In the genomic region with DNA sequence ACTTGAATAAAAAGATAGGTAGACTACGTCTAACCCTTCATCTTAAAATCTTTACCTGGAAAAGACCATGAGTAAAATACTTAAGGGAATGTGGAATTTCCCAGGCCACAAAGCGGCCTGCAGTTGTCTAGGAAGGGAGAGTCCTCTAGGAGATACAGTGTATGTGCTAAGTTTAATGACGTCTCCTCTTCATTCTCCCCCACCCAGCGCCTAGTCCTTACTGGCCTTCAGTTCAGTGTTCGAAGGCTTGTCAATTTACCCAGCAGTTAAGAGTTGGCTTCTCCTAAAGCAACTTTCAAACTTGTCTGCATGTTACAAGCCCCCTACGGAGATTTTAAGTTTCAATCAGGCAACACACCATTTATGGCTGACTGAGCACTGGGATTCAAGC, we compare ENCODE assay signal across 8 cellular contexts. TPM values are rescaled to one million over a fixed set of nuclear protein-coding genes. Genes with fewer than 3 reads are reported as not detected.
DNase-seq lines count a peak whose midpoint lies in the region; ATAC-seq and TF ChIP-seq lines count a peak whose summit lies in the region.

No MANE protein-coding gene starts in this region.

- no peak for TF ChIP-seq CTCF in mammary epithelial cell (conservative IDR thresholded peaks at IDR 0.05 in 1 of 2, IDR thresholded peaks at IDR 0.05 in 1 of 2; ENCODE audit: extremely low read depth in 1 of 2, insufficient read depth in 1 of 2, low read depth in 1 of 2, low read length in 2 of 2)

- DNase-seq in ELR (ENCODE audit: low read depth) (peak; percentile 58), NCI-H82 treated with DMSO at 0.1 percent for 48 hours (lab: John Stamatoyannopoulos, UW; ENCODE audit: unreplicated experiment) (peak; percentile 53), mammary epithelial cell (peak; percentile 61), kidney glomerular epithelial cell (lab: John Stamatoyannopoulos, UW) (no peak), hippocampal formation (lab: John Stamatoyannopoulos, UW) (no peak), mesenteric fat pad (ENCODE audit: low spot score) (no peak)

- H3K4me3 ChIP-seq in mammary epithelial cell (replicated peaks in 1 of 3; ENCODE audit: insufficient read depth in 1 of 3, low read depth in 2 of 3, low read length in 3 of 3) (peak overlapping the region; percentile 51 to 62 (median 53)), muscle layer of colon (ENCODE audit: low read depth in 1 of 2, low read length in 2 of 2) (peak overlapping the region; percentile 75 to 86)

- no TSS peak for BruUV-seq in mammary epithelial cell (replicated peaks; lab: Mats Ljungman, UMichigan)

- peaks cover 34% of the 10 kb centered on the region for H3K79me2 ChIP-seq in mammary epithelial cell (ENCODE audit: insufficient read depth, low read length)

- H3K9ac ChIP-seq in mammary epithelial cell (ENCODE audit: insufficient read depth, low read length) (peak overlapping the region; percentile 72), muscle layer of colon (ENCODE audit: low read length) (peak overlapping the region; percentile 85)

- in situ Hi-C loops in mammary epithelial cell (cut with MboI; ENCODE audit: low sequenced_read_pairs in 2 of 2) = loop anchor here in 1 of 2 donors (5.0 kb wide), 1 partner anchor 35 kb away; a partner anchor contains a TSS

- peak overlapping the region; percentile 75 for H3K4me2 ChIP-seq in mammary epithelial cell (ENCODE audit: insufficient read depth, low read depth, low read length)

- dilution Hi-C loops in mammary epithelial cell (cut with HindIII; ENCODE audit: low sequenced_read_pairs) = no loop called here

- WGBS in mammary epithelial cell (ENCODE audit: low coverage, missing lambda C conversion rate) = 20% methylated on average over 6 of the region's 6 CpGs

- H4K20me1 ChIP-seq in mammary epithelial cell (ENCODE audit: insufficient read depth, low read length) = peaks cover 5% of the 10 kb centered on the region

- peak overlapping the region; percentile 92 for H3K27ac ChIP-seq in mammary epithelial cell (ENCODE audit: insufficient read depth, low read depth, low read length)
- peak overlapping the region; percentile 96 for H3K27ac ChIP-seq in muscle layer of colon (ENCODE audit: low read depth, low read length)

- no peak for ATAC-seq in HG02884 (IDR thresholded peaks at IDR 0.05; ENCODE audit: unreplicated experiment)

- H3K4me1 ChIP-seq in mammary epithelial cell (ENCODE audit: insufficient read depth, low read length) (peaks cover 25% of the 10 kb centered on the region), muscle layer of colon (ENCODE audit: insufficient read depth, low read length) (peaks cover 14% of the 10 kb centered on the region)

- CTCF ChIA-PET in mammary epithelial cell (lab: Charles Lee; ENCODE audit: low non-redundant PET) = interaction anchor here (0.7 kb wide), 1 partner anchor 19 kb away, joined by 6 read pairs; a partner anchor contains a TSS

- intact Hi-C loops in mammary epithelial cell (cut with micrococcal nuclease) = loop anchor here (5.0 kb wide), 2 partner anchors 95 to 150 kb away; a partner anchor contains a TSS

- H3K36me3 ChIP-seq in mammary epithelial cell (ENCODE audit: insufficient read depth, low read length) (no peaks in the 10 kb centered on the region), muscle layer of colon (ENCODE audit: insufficient read depth, low read length) (no peaks in the 10 kb centered on the region)

- H2AFZ ChIP-seq in mammary epithelial cell (ENCODE audit: low read depth, low read length) = peak overlapping the region; percentile 15

- H3K9me3 ChIP-seq in mammary epithelial cell (replicated peaks; ENCODE audit: insufficient read depth, low read length) = no peaks in the 10 kb centered on the region
- H3K9me3 ChIP-seq in muscle layer of colon (ENCODE audit: low read length) = no peaks in the 10 kb centered on the region

- H3K27me3 ChIP-seq in mammary epithelial cell (ENCODE audit: insufficient read depth, low read length) (no peaks in the 10 kb centered on the region), muscle layer of colon (ENCODE audit: control insufficient read depth in 1 of 2, insufficient read depth in 2 of 2, low read length in 2 of 2) (no peaks in the 10 kb centered on the region)

RNA-seq across cellular contexts. Expression of a gene that starts 35.2 kb away (rescaled TPM):
- total RNA-seq in mammary epithelial cell (1 to 10 TPM; 9.0 to 9.5 TPM), mesenteric fat pad (13.5 TPM)
- 17.2 TPM for polyA plus RNA-seq in mammary epithelial cell
- polyA minus RNA-seq in mammary epithelial cell = 32.7 TPM

Comparison
In these comparisons a context has a peak if more than half of its experiments do, and no peak if none do; other contexts are left out.
1. DNase-seq: peak in ELR (single experiment), NCI-H82 treated with DMSO at 0.1 percent for 48 hours (single experiment) and mammary epithelial cell (single experiment); none in kidney glomerular epithelial cell (single experiment), hippocampal formation (0 of 2) and mesenteric fat pad (single experiment).